ENCODE assay signal across 28 cellular contexts in the genomic region with DNA sequence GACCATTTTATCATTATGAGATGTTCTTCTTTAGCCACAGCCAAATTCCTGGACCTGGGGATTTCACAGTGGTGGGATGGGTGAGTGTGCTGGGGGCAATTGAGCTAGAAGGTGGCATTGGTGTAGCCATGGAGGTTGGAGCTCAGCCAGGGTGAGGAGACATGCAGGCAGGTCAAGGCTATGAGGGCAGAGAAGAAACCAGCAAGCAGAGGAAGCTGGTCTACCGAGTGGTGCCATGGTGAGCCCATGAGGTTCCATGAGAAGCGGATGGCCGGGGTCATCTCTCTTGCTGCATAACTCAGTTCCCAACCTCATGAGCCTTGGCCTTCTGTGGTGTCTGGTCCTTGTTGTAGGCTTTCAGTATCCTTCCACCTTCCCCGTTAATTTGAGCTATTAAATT.
DNase-seq lines count a peak whose midpoint lies in the region; ATAC-seq and TF ChIP-seq lines count a peak whose summit lies in the region.
"Had no signal": no experiment of that assay in that cellular context is flagged by ENCODE, and none has a peak within 500 bp of the region (broad histone marks: within the 10 kb centered on the region; RNA-seq: fewer than 3 reads in every experiment).

No MANE protein-coding gene starts in this region.

- peaks cover 8% of the 10 kb centered on the region for H3K36me3 Mint-ChIP-seq in Calu3 (ENCODE audit: insufficient read depth, unreplicated experiment)
- H3K36me3 Mint-ChIP-seq in activated naive CD8-positive, alpha-beta T cell treated with anti-CD3 and anti-CD28 coated beads, Interleukin-2, amount 10 ng/mL, durations not matched to agents 7 days and 5 days, result peaks cover 64% of the 10 kb centered on the region
- H3K36me3 Mint-ChIP-seq in naive thymus-derived CD8-positive, alpha-beta T cell, result peaks cover 16 to 63% (median 33%) of the 10 kb centered on the region in 3 donors

- no peaks in the 10 kb centered on the region for H3K36me3 ChIP-seq in gastrocnemius medialis
- H3K36me3 ChIP-seq: MG63, neutrophil, tibial artery had no signal

- TF ChIP-seq POLR2A in gastrocnemius medialis (IDR thresholded peaks at IDR 0.05), result no peak

- peak; percentile 15 for DNase-seq in activated CD4-positive, CD25-positive, alpha-beta regulatory T cell treated with anti-CD3 and anti-CD28 coated beads, Interleukin-2, amount 50 U/mL, for 72 hours
- DNase-seq in Calu3 (no peak), gastrocnemius medialis (no peak), EL (no peak), NCI-H2029 (lab: John Stamatoyannopoulos, UW) (no peak)
- DNase-seq in activated naive CD8-positive, alpha-beta T cell treated with anti-CD3 and anti-CD28 coated beads, Interleukin-2, amount 10 ng/mL, durations not matched to agents 7 days and 5 days, result peak; percentile 11
- peak in 1 of 10 donors; percentile 4 for DNase-seq in naive thymus-derived CD8-positive, alpha-beta T cell
- DNase-seq: anterior cingulate cortex; central memory CD4-positive, alpha-beta T cell; COR-L47; DND-41; erythroblast; foreskin fibroblast; left ventricle myocardium superior; MG63; mucosa of descending colon; NCI-H146; NCI-H2171 treated with DMSO at 0.1 percent for 48 hours; NCI-H524 treated with DMSO at 0.1 percent for 48 hours; stimulated activated CD4-positive, alpha-beta T cell treated with anti-CD3 and anti-CD28 coated beads, Interleukin-2, amount 100 ng/mL, for 48 hours had no signal

- no peaks in the 10 kb centered on the region for H3K27me3 Mint-ChIP-seq in Calu3 (ENCODE audit: unreplicated experiment)
- no peaks in the 10 kb centered on the region for H3K27me3 Mint-ChIP-seq in activated naive CD8-positive, alpha-beta T cell treated with anti-CD3 and anti-CD28 coated beads, Interleukin-2, amount 10 ng/mL, durations not matched to agents 7 days and 5 days
- no peaks in the 10 kb centered on the region for H3K27me3 Mint-ChIP-seq in naive thymus-derived CD8-positive, alpha-beta T cell
- H3K27me3 Mint-ChIP-seq: stimulated activated naive CD8-positive, alpha-beta T cell treated with anti-CD3 and anti-CD28 coated beads, Interleukin-15, Interleukin-2, amounts not matched to agents 100 ng/mL and 50 ng/mL, for 24 hours had no signal

- TF ChIP-seq CTCF in Calu3 (IDR thresholded peaks at IDR 0.05; ENCODE audit: unreplicated experiment) (no peak), gastrocnemius medialis (IDR thresholded peaks at IDR 0.05 in 4 of 5, conservative IDR thresholded peaks at IDR 0.05 in 1 of 5) (no peak)

- H3K9me3 ChIP-seq in gastrocnemius medialis, result no peaks in the 10 kb centered on the region
- H3K9me3 ChIP-seq: MG63, mucosa of descending colon, neutrophil had no signal

- H3K4me3 ChIP-seq in gastrocnemius medialis, result no peak overlapping the region
- H3K4me3 ChIP-seq: hepatocyte, K562, MG63, mucosa of descending colon, tibial artery had no signal

- in situ Hi-C loops in gastrocnemius medialis (cut with MboI; ENCODE audit: low sequenced_read_pairs in 4 of 4), result no loop called here

- BruUV-seq in Calu3 (replicated peaks; lab: Mats Ljungman, UMichigan), result no TSS peak

- peaks cover 9% of the 10 kb centered on the region for H3K9me3 Mint-ChIP-seq in Calu3 (ENCODE audit: low read depth, unreplicated experiment)
- H3K9me3 Mint-ChIP-seq in activated naive CD8-positive, alpha-beta T cell treated with anti-CD3 and anti-CD28 coated beads, Interleukin-2, amount 10 ng/mL, durations not matched to agents 7 days and 5 days, result peaks cover 19% of the 10 kb centered on the region
- H3K9me3 Mint-ChIP-seq in naive thymus-derived CD8-positive, alpha-beta T cell, result peaks cover 0 to 9% (median 8%) of the 10 kb centered on the region in 9 donors

- POLR2A ChIA-PET in activated naive CD8-positive, alpha-beta T cell treated with anti-CD3 and anti-CD28 coated beads, Interleukin-2, amount 10 ng/mL, durations not matched to agents 7 days and 5 days (lab: Charles Lee), result interaction anchor here (0.5 to 0.8 kb wide), 4 partner anchors 10 to 91 kb away, joined by 3 read pairs; partner anchors contain the start of gene CARD11
- POLR2A ChIA-PET in naive thymus-derived CD8-positive, alpha-beta T cell (lab: Charles Lee), result interaction anchor here (0.7 to 3.9 kb wide), 3 partner anchors 13 to 113 kb away, joined by 3 to 22 read pairs (median 6); no protein-coding TSS in a partner anchor

- peak overlapping the region; percentile 18 for H3K27ac Mint-ChIP-seq in Calu3 (ENCODE audit: unreplicated experiment)
- peak overlapping the region; percentile 64 for H3K27ac Mint-ChIP-seq in activated naive CD8-positive, alpha-beta T cell treated with anti-CD3 and anti-CD28 coated beads, Interleukin-2, amount 10 ng/mL, durations not matched to agents 7 days and 5 days
- H3K27ac Mint-ChIP-seq in naive thymus-derived CD8-positive, alpha-beta T cell, result peak overlapping the region in 8 of 10 donors; percentile 10 to 78 (median 44)

- no peak for ATAC-seq in activated CD4-positive, CD25-positive, alpha-beta regulatory T cell treated with anti-CD3 and anti-CD28 coated beads, Interleukin-2, amount 50 U/mL, for 24 hours
- no peak for ATAC-seq in activated naive CD8-positive, alpha-beta T cell treated with anti-CD3 and anti-CD28 coated beads, Interleukin-2, amount 10 ng/mL, durations not matched to agents 7 days and 5 days (ENCODE audit: low read depth)
- ATAC-seq in naive thymus-derived CD8-positive, alpha-beta T cell, result no peak
- no peak for ATAC-seq in gastrocnemius medialis
- ATAC-seq: HCT116, K562, left ventricle myocardium superior, mucosa of descending colon had no signal

- H3K27ac ChIP-seq in gastrocnemius medialis, result no peak overlapping the region
- H3K27ac ChIP-seq: 22Rv1, hepatocyte, neutrophil, tibial artery had no signal

- no peaks in the 10 kb centered on the region for H3K4me1 ChIP-seq in gastrocnemius medialis
- H3K4me1 ChIP-seq: tibial artery had no signal

- H3K4me1 Mint-ChIP-seq in Calu3 (ENCODE audit: low read depth, unreplicated experiment), result peaks cover 5% of the 10 kb centered on the region
- peaks cover 70% of the 10 kb centered on the region for H3K4me1 Mint-ChIP-seq in activated naive CD8-positive, alpha-beta T cell treated with anti-CD3 and anti-CD28 coated beads, Interleukin-2, amount 10 ng/mL, durations not matched to agents 7 days and 5 days
- H3K4me1 Mint-ChIP-seq in naive thymus-derived CD8-positive, alpha-beta T cell, result peaks cover 21 to 83% (median 64%) of the 10 kb centered on the region in 4 donors

- H3K27me3 ChIP-seq in gastrocnemius medialis, result peaks cover 0 to 3% (median 0%) of the 10 kb centered on the region in 3 donors
- H3K27me3 ChIP-seq: hepatocyte, MG63, tibial artery had no signal

- no peak overlapping the region for H3K4me3 Mint-ChIP-seq in Calu3 (ENCODE audit: low read depth, unreplicated experiment)
- H3K4me3 Mint-ChIP-seq in activated naive CD8-positive, alpha-beta T cell treated with anti-CD3 and anti-CD28 coated beads, Interleukin-2, amount 10 ng/mL, durations not matched to agents 7 days and 5 days, result no peak overlapping the region
- no peak overlapping the region for H3K4me3 Mint-ChIP-seq in naive thymus-derived CD8-positive, alpha-beta T cell
- H3K4me3 Mint-ChIP-seq: stimulated activated naive CD8-positive, alpha-beta T cell treated with anti-CD3 and anti-CD28 coated beads, Interleukin-15, Interleukin-2, amounts not matched to agents 100 ng/mL and 50 ng/mL, for 24 hours had no signal

- CTCF ChIA-PET in Calu3 (lab: Charles Lee), result interaction anchor here (0.5 to 0.7 kb wide), 2 partner anchors 12 to 268 kb away, joined by 3 to 4 read pairs; no protein-coding TSS in a partner anchor

- intact Hi-C loops in Calu3 (cut with micrococcal nuclease; ENCODE audit: unreplicated experiment), result no loop called here
- intact Hi-C loops in gastrocnemius medialis (cut with DNase I; ENCODE audit: low total_unique reads), result no loop called here

Comparison
In these comparisons a context has a peak if more than half of its experiments do, and no peak if none do; other contexts are left out.
1. DNase-seq: peak in activated CD4-positive, CD25-positive, alpha-beta regulatory T cell treated with anti-CD3 and anti-CD28 coated beads, Interleukin-2, amount 50 U/mL, for 72 hours (single experiment) and activated naive CD8-positive, alpha-beta T cell treated with anti-CD3 and anti-CD28 coated beads, Interleukin-2, amount 10 ng/mL, durations not matched to agents 7 days and 5 days (single experiment); none in Calu3 (single experiment), gastrocnemius medialis (0 of 2), EL (single experiment) and NCI-H2029 (single experiment).
2. Peak in every context shown above with its lines, with median percentiles within 50 percentile points of each other: H3K27ac Mint-ChIP-seq.